In genomic region chr18:71130351-71130750, GRCh38 we compare ENCODE assay signal across 28 cellular contexts.
"Had no signal": no experiment of that assay in that cellular context is flagged by ENCODE, and none has a peak within 500 bp of the region (broad histone marks: within the 10 kb centered on the region; RNA-seq: fewer than 3 reads in every experiment).

No MANE protein-coding gene starts in this region.

- H3K27ac ChIP-seq: Peyer's patch, SJSA1 had no signal

- H3K27me3 ChIP-seq: Peyer's patch, SJSA1 had no signal

- H3K4me1 ChIP-seq: Peyer's patch, SJSA1 had no signal

- H3K9me3 ChIP-seq: Peyer's patch, SJSA1, SK-N-SH had no signal

- DNase-seq: Karpas-422, MV-4-11, NCI-H1092, NCI-H1105, NCI-H1417 treated with DMSO at 0.1 percent for 48 hours, NCI-H1436 treated with DMSO at 0.1 percent for 48 hours, NCI-H1694 treated with DMSO at 0.1 percent for 48 hours, NCI-H187 treated with DMSO at 0.1 percent for 48 hours, NCI-H2029 treated with DMSO at 0.1 percent for 48 hours, NCI-H2081 treated with DMSO at 0.1 percent for 48 hours, NCI-H2107, NCI-H2171, NCI-H226, NCI-H446 treated with DMSO at 0.1 percent for 48 hours, NCI-H510A, NCI-H524, NCI-H526, NCI-H69, NCI-H748 treated with DMSO at 0.1 percent for 48 hours, NCI-H82, Peyer's patch, Right ventricle myocardium superior, RPMI8226, SHP77 treated with DMSO at 0.1 percent for 48 hours, SK-N-SH, SW 1271, T-helper 1 cell had no signal

- H3K9me2 ChIP-seq: SK-N-SH had no signal

- H3K36me3 ChIP-seq: Peyer's patch, SJSA1 had no signal

- H3K4me2 ChIP-seq: SK-N-SH had no signal

- H3K4me3 ChIP-seq: Peyer's patch, SJSA1 had no signal
